17 cellular contexts compared by ENCODE assay signal in genomic region chr5:177565046-177565445, GRCh38. TPM values are rescaled to one million over a fixed set of nuclear protein-coding genes. Genes with fewer than 3 reads are reported as not detected.
DNase-seq lines count a peak whose midpoint lies in the region; ATAC-seq, FAIRE-seq and TF ChIP-seq lines count a peak whose summit lies in the region.
"Had no signal": no experiment of that assay in that cellular context is flagged by ENCODE, and none has a peak within 500 bp of the region (broad histone marks: within the 10 kb centered on the region; RNA-seq: fewer than 3 reads in every experiment).

No MANE protein-coding gene starts in this region.

- no peak for TF ChIP-seq POLR2A in breast epithelium (IDR thresholded peaks at IDR 0.05)

- H3K4me3 ChIP-seq in breast epithelium (no peak overlapping the region), bronchial epithelial cell (ENCODE audit: low read depth, low read length) (no peak overlapping the region), osteoblast (ENCODE audit: insufficient read depth, low read length) (no peak overlapping the region)
- H3K4me3 ChIP-seq: BLaER1 treated with 17β-estradiol and CSF1 and Interleukin-3, amounts not matched to agents 10 nM and 100 nM; GM23248; HAP-1 had no signal

- peaks cover 8% of the 10 kb centered on the region for H3K4me1 Mint-ChIP-seq in MCF 10A (ENCODE audit: insufficient read depth, unreplicated experiment)
- peaks cover 4% of the 10 kb centered on the region for H3K4me1 Mint-ChIP-seq in osteocyte (ENCODE audit: unreplicated experiment)
- H3K4me1 Mint-ChIP-seq: B cell had no signal

- H3K27ac ChIP-seq in breast epithelium (no peak overlapping the region), osteoblast (ENCODE audit: low read depth, low read length) (no peak overlapping the region)
- H3K27ac ChIP-seq: BLaER1 treated with 17β-estradiol and CSF1 and Interleukin-3, amounts not matched to agents 10 nM and 100 nM; GM23248 had no signal

- CTCF ChIA-PET in MCF 10A (lab: Yijun Ruan, JAX): interaction anchor here (0.6 to 1.0 kb wide), 2 partner anchors 19 to 21 kb away, joined by 3 read pairs; no protein-coding TSS in a partner anchor

- H3K27ac Mint-ChIP-seq in MCF 10A (ENCODE audit: low read depth, unreplicated experiment): no peak overlapping the region
- H3K27ac Mint-ChIP-seq in osteocyte (ENCODE audit: unreplicated experiment): no peak overlapping the region
- H3K27ac Mint-ChIP-seq: B cell; CD8-positive, alpha-beta T cell had no signal

- H3K4me2 ChIP-seq in osteoblast (ENCODE audit: insufficient read depth, low read length): no peak overlapping the region
- H3K4me2 ChIP-seq: BLaER1 treated with 17β-estradiol and CSF1 and Interleukin-3, amounts not matched to agents 10 nM and 100 nM had no signal

- intact Hi-C loops in MCF 10A (cut with micrococcal nuclease) (no loop called here), breast epithelium (cut with DNase I; ENCODE audit: low total_unique reads) (no loop called here)

- H3K9me3 Mint-ChIP-seq in MCF 10A (ENCODE audit: unreplicated experiment): no peaks in the 10 kb centered on the region
- H3K9me3 Mint-ChIP-seq in osteocyte (ENCODE audit: unreplicated experiment): peaks cover 5% of the 10 kb centered on the region
- H3K9me3 Mint-ChIP-seq: CD8-positive, alpha-beta T cell had no signal

- H3K36me3 Mint-ChIP-seq in MCF 10A (ENCODE audit: insufficient read depth, unreplicated experiment) (no peaks in the 10 kb centered on the region), osteocyte (ENCODE audit: unreplicated experiment) (no peaks in the 10 kb centered on the region)
- H3K36me3 Mint-ChIP-seq: CD8-positive, alpha-beta T cell had no signal

- no peak for ATAC-seq in GM19463 (IDR thresholded peaks at IDR 0.05; ENCODE audit: unreplicated experiment)
- ATAC-seq: CD8-positive, alpha-beta T cell; HepG2 had no signal

- H3K4me3 Mint-ChIP-seq in MCF 10A (ENCODE audit: unreplicated experiment) (no peak overlapping the region), osteocyte (ENCODE audit: unreplicated experiment) (no peak overlapping the region)
- H3K4me3 Mint-ChIP-seq: B cell; CD8-positive, alpha-beta T cell had no signal

- no TSS peak for BruUV-seq in MCF 10A (replicated peaks; lab: Mats Ljungman, UMichigan)

- no peaks in the 10 kb centered on the region for H3K4me1 ChIP-seq in breast epithelium
- no peaks in the 10 kb centered on the region for H3K4me1 ChIP-seq in osteoblast (ENCODE audit: insufficient read depth, low read length)
- H3K4me1 ChIP-seq: HAP-1 had no signal

- H3K79me2 ChIP-seq in osteoblast (ENCODE audit: insufficient read depth, low read length): no peaks in the 10 kb centered on the region

- FAIRE-seq in bronchial epithelial cell (lab: Jason Lieb, UNC): no peak
- FAIRE-seq: HepG2 had no signal

- H3K9me3 ChIP-seq in breast epithelium (peaks cover 0 to 8% of the 10 kb centered on the region in 2 donors), osteoblast (ENCODE audit: low read depth, low read length) (no peaks in the 10 kb centered on the region)
- H3K9me3 ChIP-seq: HAP-1 had no signal

- H2AFZ ChIP-seq in osteoblast (ENCODE audit: low read length): no peak overlapping the region
- H2AFZ ChIP-seq: GM23248 had no signal

- H3K36me3 ChIP-seq in breast epithelium (no peaks in the 10 kb centered on the region), bronchial epithelial cell (ENCODE audit: control insufficient read depth, insufficient read depth, low read length) (no peaks in the 10 kb centered on the region), osteoblast (ENCODE audit: insufficient read depth, low read length) (no peaks in the 10 kb centered on the region)
- H3K36me3 ChIP-seq: BLaER1 treated with 17β-estradiol and CSF1 and Interleukin-3, amounts not matched to agents 10 nM and 100 nM; HAP-1 had no signal

- no peak for TF ChIP-seq CTCF in MCF 10A (IDR thresholded peaks at IDR 0.05; ENCODE audit: unreplicated experiment)
- TF ChIP-seq CTCF in breast epithelium (IDR thresholded peaks at IDR 0.05): no peak
- TF ChIP-seq CTCF in bronchial epithelial cell (IDR thresholded peaks at IDR 0.05; ENCODE audit: insufficient read depth, low read length, severe bottlenecking): no peak
- no peak for TF ChIP-seq CTCF in osteoblast (IDR thresholded peaks at IDR 0.05; ENCODE audit: extremely low read depth, low read depth, low read length)
- TF ChIP-seq CTCF in osteocyte (IDR thresholded peaks at IDR 0.05): no peak

- H4K20me1 ChIP-seq in osteoblast (ENCODE audit: insufficient read depth, low read length): no peaks in the 10 kb centered on the region
- H4K20me1 ChIP-seq: BLaER1 treated with 17β-estradiol and CSF1 and Interleukin-3, amounts not matched to agents 10 nM and 100 nM had no signal

- peak; percentile 52 for DNase-seq in MCF 10A (ENCODE audit: unreplicated experiment)
- DNase-seq in breast epithelium (ENCODE audit: low spot score in 2 of 2): no peak
- DNase-seq in bronchial epithelial cell (ENCODE audit: low read depth): peak; percentile 17
- DNase-seq in osteoblast (ENCODE audit: insufficient read length, low spot score, missing footprints): peak; percentile 11
- DNase-seq in cerebellar nuclear complex (lab: John Stamatoyannopoulos, UW): no peak
- no peak for DNase-seq in osteocyte (ENCODE audit: extremely low spot score, unreplicated experiment)
- DNase-seq: 8988T; Calu3; CD8-positive, alpha-beta T cell; DMS79 treated with DMSO at 0.1 percent for 48 hours; GF-D8; GM23248 had no signal

- H3K27me3 ChIP-seq in breast epithelium: no peaks in the 10 kb centered on the region
- H3K27me3 ChIP-seq in bronchial epithelial cell (ENCODE audit: control insufficient read depth, insufficient read depth, low read length): no peaks in the 10 kb centered on the region
- H3K27me3 ChIP-seq in osteoblast (ENCODE audit: insufficient read depth, low read length): peaks cover 10% of the 10 kb centered on the region
- H3K27me3 ChIP-seq: BLaER1 treated with 17β-estradiol and CSF1 and Interleukin-3, amounts not matched to agents 10 nM and 100 nM had no signal

- H3K27me3 Mint-ChIP-seq in MCF 10A (ENCODE audit: insufficient read depth, unreplicated experiment) (peaks cover 7% of the 10 kb centered on the region), osteocyte (ENCODE audit: unreplicated experiment) (peaks cover 9% of the 10 kb centered on the region)

- POLR2A ChIA-PET in MCF 10A (lab: Yijun Ruan, JAX): interaction anchor here (1.2 to 1.9 kb wide), 2 partner anchors 14 to 34 kb away, joined by 3 to 4 read pairs; partner anchors contain the start of gene B4GALT7

RNA-seq across cellular contexts. Expression of gene FAM193B, which starts 10.7 kb away (rescaled TPM):
- total RNA-seq in MCF 10A (2022) (73.5 and 80.4 TPM in 2 replicates), breast epithelium (10 to 100 TPM; 35.4 to 81.5 (median 77.0) TPM), bronchial epithelial cell (14.0 and 17.2 TPM in 2 replicates), osteoblast (29.2 and 32.6 TPM in 2 replicates), osteocyte (82.0 and 97.2 TPM in 2 replicates)

RNA-seq across cellular contexts. Expression of gene TMED9, which starts 27.0 kb away (rescaled TPM):
- total RNA-seq in MCF 10A (2022) (301 and 365 TPM in 2 replicates), breast epithelium (100 to 1,000 TPM in 1 of 3 donors, 10 to 100 TPM in 2; 75.4 to 109 (median 95.1) TPM), bronchial epithelial cell (184 and 203 TPM in 2 replicates), osteoblast (93.4 and 96.6 TPM in 2 replicates), osteocyte (216 and 248 TPM in 2 replicates)

RNA-seq across cellular contexts. Expression of gene B4GALT7, which starts 34.9 kb away (rescaled TPM):
- total RNA-seq in MCF 10A (2022) (37.9 and 38.8 TPM in 2 replicates), breast epithelium (10 to 100 TPM; 21.4 to 27.5 (median 22.6) TPM), bronchial epithelial cell (35.8 and 36.9 TPM in 2 replicates), osteoblast (25.6 and 26.8 TPM in 2 replicates), osteocyte (34.9 and 36.0 TPM in 2 replicates)

RNA-seq across cellular contexts. Expression of gene DDX41, which starts 48.3 kb away (rescaled TPM):
- total RNA-seq in MCF 10A (2022) (125 and 135 TPM in 2 replicates), breast epithelium (100 to 1,000 TPM in 2 of 3 donors, 10 to 100 TPM in 1; 76.0 to 110 (median 103) TPM), bronchial epithelial cell (108 and 250 TPM in 2 replicates), osteoblast (49.5 and 68.4 TPM in 2 replicates), osteocyte (68.7 and 83.1 TPM in 2 replicates)

RNA-seq across cellular contexts. Expression of gene DOK3, which starts 55.4 kb away (rescaled TPM):
- total RNA-seq in MCF 10A (2022) (5.4 and 6.0 TPM in 2 replicates), breast epithelium (1 to 10 TPM; 1.6 to 7.2 (median 6.6) TPM), bronchial epithelial cell (0.53 and 1.4 TPM in 2 replicates), osteoblast (1.1 and 1.5 TPM in 2 replicates), osteocyte (5.5 and 7.2 TPM in 2 replicates)

Comparison
In these comparisons a context has a peak if more than half of its experiments do, and no peak if none do; other contexts are left out.
1. DNase-seq: peak in MCF 10A (single experiment), bronchial epithelial cell (single experiment) and osteoblast (single experiment); none in breast epithelium (0 of 2), cerebellar nuclear complex (0 of 2) and osteocyte (single experiment).